ENCODE assay signal across 25 cellular contexts in genomic region chr7:116153050-116153449, GRCh38. TPM values are rescaled to one million over a fixed set of nuclear protein-coding genes. Genes with fewer than 3 reads are reported as not detected.
DNase-seq lines count a peak whose midpoint lies in the region; ATAC-seq and TF ChIP-seq lines count a peak whose summit lies in the region.
"Had no signal": no experiment of that assay in that cellular context is flagged by ENCODE, and none has a peak within 500 bp of the region (broad histone marks: within the 10 kb centered on the region; RNA-seq: fewer than 3 reads in every experiment).

No MANE protein-coding gene starts in this region.

- peak; percentile 23 for ATAC-seq in HG03175 (IDR thresholded peaks at IDR 0.05; ENCODE audit: unreplicated experiment)
- ATAC-seq: heart right ventricle; right cardiac atrium; stimulated activated naive CD8-positive, alpha-beta T cell treated with anti-CD3 and anti-CD28 coated beads, Interleukin-15, amount 100 ng/mL, for 72 hours had no signal

- H3K36me3 ChIP-seq in GM06990 (ENCODE audit: control insufficient read depth, insufficient read depth, low read length): no peaks in the 10 kb centered on the region
- H3K36me3 ChIP-seq in mesendoderm (ENCODE audit: control insufficient read depth, insufficient read depth, low read length): no peaks in the 10 kb centered on the region
- H3K36me3 ChIP-seq: BE2C, heart right ventricle, SJSA1, spleen, thoracic aorta had no signal

- H4K5ac ChIP-seq in mesendoderm (ENCODE audit: low read length): no peak overlapping the region

- no CpG with 5 or more reads among the region's 9 CpGs for WGBS in mesendoderm (ENCODE audit: extremely low coverage, insufficient coverage, low lambda C conversion rate)

- no peak overlapping the region for H3K9ac ChIP-seq in mesendoderm (ENCODE audit: low read length)

- no peaks in the 10 kb centered on the region for H3K79me2 ChIP-seq in mesendoderm (ENCODE audit: control insufficient read depth, insufficient read depth, low read length)

- no peak overlapping the region for H3K4ac ChIP-seq in mesendoderm (ENCODE audit: low read depth, low read length)

- H3K18ac ChIP-seq in mesendoderm (ENCODE audit: low read length): no peak overlapping the region

- in situ Hi-C loops in SK-MEL-5 (cut with HindIII; ENCODE audit: low pct_unique_long_range_greater_than_20kb, low sequenced_read_pairs): no loop called here

- DNase-seq in GM06990 (ENCODE audit: extremely low read depth, insufficient read length): no peak
- DNase-seq in SK-MEL-5 (ENCODE audit: low read depth, low spot score): peak; percentile 30
- no peak for DNase-seq in mesendoderm
- DNase-seq in MV-4-11 (lab: John Stamatoyannopoulos, UW): no peak
- DNase-seq in cortex of kidney (lab: John Stamatoyannopoulos, UW): no peak
- DNase-seq in activated CD4-positive, alpha-beta T cell treated with anti-CD3 and anti-CD28 coated beads for 4 hours: no peak
- DNase-seq: activated CD4-positive, alpha-beta T cell treated with anti-CD3 and anti-CD28 coated beads, Interleukin-2, amount 50 U/mL, for 48 hours; activated naive CD4-positive, alpha-beta T cell treated with Interleukin-2 at 50 U/mL for 16 hours; BE2C; central memory CD4-positive, alpha-beta T cell; DMS153; heart right ventricle; Karpas-422; NCI-H446; NCI-H748 treated with DMSO at 0.1 percent for 48 hours; RPMI8226; spleen; stimulated activated CD4-positive, alpha-beta T cell treated with anti-CD3 and anti-CD28 coated beads, Interleukin-2, amount 100 ng/mL, for 24 hours; stimulated activated CD8-positive, alpha-beta memory T cell treated with anti-CD3 and anti-CD28 coated beads, Interleukin-4, amount 100 ng/mL, for 48 hours; stimulated activated naive CD8-positive, alpha-beta T cell treated with anti-CD3 and anti-CD28 coated beads, Interleukin-15, amount 100 ng/mL, for 72 hours had no signal

- no peak overlapping the region for H3K23ac ChIP-seq in mesendoderm (ENCODE audit: low read length)

- H3K4me3 ChIP-seq in GM06990 (replicated peaks; ENCODE audit: low read depth, low read length): peak overlapping the region; percentile 29; the same call in 1 of the 2 replicates
- H3K4me3 ChIP-seq in mesendoderm (ENCODE audit: low read length): no peak overlapping the region
- H3K4me3 ChIP-seq: GM23338, heart right ventricle, SJSA1, thoracic aorta had no signal

- no peak for TF ChIP-seq CTCF in GM06990 (IDR thresholded peaks at IDR 0.05; ENCODE audit: insufficient read depth, low read length, poor library complexity, severe bottlenecking)

- H3K56ac ChIP-seq in mesendoderm (ENCODE audit: low read length): no peak overlapping the region

- no peak overlapping the region for H2BK120ac ChIP-seq in mesendoderm (ENCODE audit: low read depth, low read length)

- no peaks in the 10 kb centered on the region for H3K79me1 ChIP-seq in mesendoderm (ENCODE audit: low read length)

- H3K4me1 ChIP-seq in mesendoderm (ENCODE audit: control insufficient read depth, low read depth, low read length): no peaks in the 10 kb centered on the region
- H3K4me1 ChIP-seq: BE2C, SJSA1 had no signal

- H3K4me2 ChIP-seq in mesendoderm (ENCODE audit: low read length): no peak overlapping the region
- H3K4me2 ChIP-seq: GM23338 had no signal

- H3K27me3 ChIP-seq in GM06990 (replicated peaks; ENCODE audit: control insufficient read depth, insufficient read depth, low read length) (no peaks in the 10 kb centered on the region), mesendoderm (ENCODE audit: insufficient read depth, low read length, poor library complexity) (no peaks in the 10 kb centered on the region)
- H3K27me3 ChIP-seq: BE2C, heart right ventricle, SJSA1, spleen had no signal

- H2AK5ac ChIP-seq in mesendoderm (ENCODE audit: low read length): no peak overlapping the region

- H2BK5ac ChIP-seq in mesendoderm (ENCODE audit: low read length): no peak overlapping the region

- no peak overlapping the region for H3K27ac ChIP-seq in mesendoderm (ENCODE audit: low read depth, low read length)
- H3K27ac ChIP-seq: heart right ventricle, SJSA1, thoracic aorta had no signal

- no peak overlapping the region for H2BK15ac ChIP-seq in mesendoderm (replicated peaks; ENCODE audit: low read depth)

- H4K8ac ChIP-seq in mesendoderm (ENCODE audit: low read depth, low read length): peak overlapping the region; percentile 28

RNA-seq across cellular contexts. Expression of gene TES, which starts 57.3 kb away (rescaled TPM):
- total RNA-seq in SK-MEL-5 (2014; rRNA removed; shearing (Covaris generic)): 37.6 and 40.5 TPM in 2 replicates
- 31.3 and 36.6 TPM in 2 replicates for polyA plus RNA-seq in SK-MEL-5 (2015; cell fraction: cytosol; rRNA removed)
- polyA plus RNA-seq in SK-MEL-5 (2015; cell fraction: nucleus; rRNA removed): 17.7 and 19.4 TPM in 2 replicates
- 85.9 TPM for polyA plus RNA-seq in mesendoderm (2013, experiment 1 of 2)
- polyA plus RNA-seq in mesendoderm (2013, experiment 2 of 2): 89.4 TPM
